In genomic region chr12:131092911-131093901, GRCh38 we compare ENCODE assay signal across 9 cellular contexts.
DNase-seq lines count a peak whose midpoint lies in the region; ATAC-seq, FAIRE-seq and TF ChIP-seq lines count a peak whose summit lies in the region.
"Had no signal": no experiment of that assay in that cellular context is flagged by ENCODE, and none has a peak within 500 bp of the region (broad histone marks: within the 10 kb centered on the region; RNA-seq: fewer than 3 reads in every experiment).

No MANE protein-coding gene starts in this region.

- intact Hi-C loops in upper lobe of right lung (cut with DNase I), result no loop called here

- DNase-seq in GM18507 (ENCODE audit: extremely low spot score, insufficient read length, low read depth), result peak; percentile 50
- DNase-seq in KG1 (lab: John Stamatoyannopoulos, UW), result peak; percentile 18
- peak; percentile 5 for DNase-seq in bronchial epithelial cell (ENCODE audit: low read depth)
- DNase-seq in upper lobe of right lung, result peak; percentile 51
- no peak for DNase-seq in small intestine
- no peak for DNase-seq in kidney glomerular epithelial cell (lab: John Stamatoyannopoulos, UW)
- DNase-seq in nucleus accumbens (lab: John Stamatoyannopoulos, UW), result no peak

- FAIRE-seq in GM18507 (lab: Jason Lieb, UNC), result peak; percentile 93
- FAIRE-seq in bronchial epithelial cell (lab: Jason Lieb, UNC), result no peak
- FAIRE-seq in small intestine (lab: Jason Lieb, UNC), result no peak

- H3K36me3 ChIP-seq in bronchial epithelial cell (ENCODE audit: control insufficient read depth, insufficient read depth, low read length) (no peaks in the 10 kb centered on the region), upper lobe of right lung (peaks cover 8% of the 10 kb centered on the region), small intestine (ENCODE audit: control insufficient read depth in 2 of 2, insufficient read depth in 2 of 2, low read length in 2 of 2) (no peaks in the 10 kb centered on the region)
- H3K36me3 ChIP-seq: cardiac muscle cell had no signal

- no peaks in the 10 kb centered on the region for H3K4me1 ChIP-seq in upper lobe of right lung
- H3K4me1 ChIP-seq in small intestine (ENCODE audit: control insufficient read depth in 2 of 2, insufficient read depth in 1 of 2, low read depth in 1 of 2, low read length in 1 of 2), result no peaks in the 10 kb centered on the region

- H3K27me3 ChIP-seq in bronchial epithelial cell (ENCODE audit: control insufficient read depth, insufficient read depth, low read length) (no peaks in the 10 kb centered on the region), upper lobe of right lung (no peaks in the 10 kb centered on the region), small intestine (ENCODE audit: control insufficient read depth in 2 of 2, insufficient read depth in 2 of 2, low read length in 2 of 2) (no peaks in the 10 kb centered on the region)
- H3K27me3 ChIP-seq: cardiac muscle cell had no signal

- H3K4me3 ChIP-seq in bronchial epithelial cell (ENCODE audit: low read depth, low read length) (no peak overlapping the region), upper lobe of right lung (no peak overlapping the region), small intestine (ENCODE audit: low read depth in 1 of 2, low read length in 2 of 2) (no peak overlapping the region)
- H3K4me3 ChIP-seq: cardiac muscle cell had no signal

- H3K27ac ChIP-seq in upper lobe of right lung, result no peak overlapping the region
- no peak overlapping the region for H3K27ac ChIP-seq in small intestine (ENCODE audit: low read depth in 1 of 2, low read length in 1 of 2)
- H3K27ac ChIP-seq: cardiac muscle cell had no signal

- TF ChIP-seq CTCF in bronchial epithelial cell (IDR thresholded peaks at IDR 0.05; ENCODE audit: insufficient read depth, low read length, severe bottlenecking) (no peak), upper lobe of right lung (IDR thresholded peaks at IDR 0.05) (no peak)

- ATAC-seq in GM21619 (IDR thresholded peaks at IDR 0.05; ENCODE audit: unreplicated experiment), result peak; percentile 73
- no peak for ATAC-seq in upper lobe of right lung

- WGBS in small intestine, 3 donors, result 53 to 62% (median 60%) methylated on average over 26 of the region's 26 CpGs

- no peaks in the 10 kb centered on the region for H3K9me3 ChIP-seq in upper lobe of right lung
- H3K9me3 ChIP-seq in small intestine (ENCODE audit: control insufficient read depth, low read depth), result no peaks in the 10 kb centered on the region

Comparison
In these comparisons a context has a peak if more than half of its experiments do, and no peak if none do; other contexts are left out.
1. DNase-seq: peak in GM18507 (single experiment), KG1 (single experiment), bronchial epithelial cell (single experiment) and upper lobe of right lung (single experiment); none in small intestine (single experiment), kidney glomerular epithelial cell (single experiment) and nucleus accumbens (0 of 56).